Comparison of ENCODE assay signal across 8 cellular contexts in the genomic region with DNA sequence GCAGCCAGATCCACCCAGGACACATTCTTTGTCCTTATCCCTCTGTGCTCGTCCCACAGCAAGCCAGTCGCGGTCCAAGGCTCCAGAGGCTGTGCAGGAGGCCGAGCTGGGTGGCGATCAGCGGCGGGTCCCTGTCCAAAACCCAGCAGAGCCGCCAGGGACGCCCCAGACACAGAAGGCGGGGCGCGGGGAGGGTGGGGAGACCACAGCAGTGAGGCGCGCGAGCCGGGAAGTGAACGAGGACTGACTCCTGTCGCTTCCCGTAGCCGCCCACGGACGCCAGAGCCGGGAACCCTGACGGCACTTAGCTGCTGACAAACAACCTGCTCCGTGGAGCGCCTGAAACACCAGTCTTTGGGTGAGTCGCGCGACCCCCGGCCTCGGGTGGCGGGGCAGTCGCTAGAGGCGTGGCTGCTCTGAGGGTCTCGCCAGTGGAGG. TPM values are rescaled to one million over a fixed set of nuclear protein-coding genes. Genes with fewer than 3 reads are reported as not detected.
A peak's percentile ranks its signal among the peaks of the same experiment; 100 is the strongest.
DNase-seq lines count a peak whose midpoint lies in the region; ATAC-seq and TF ChIP-seq lines count a peak whose summit lies in the region.

A gene (plus strand): TSS at position 279 of the 438 bp plus-strand sequence. CDS start 2,089 bp downstream, outside the sequence.

- ATAC-seq in HG03175 (IDR thresholded peaks at IDR 0.05; ENCODE audit: unreplicated experiment), result peak; percentile 55
- ATAC-seq in activated CD8-positive, alpha-beta memory T cell treated with anti-CD3 and anti-CD28 coated beads, Interleukin-2, amount 10 ng/mL, durations not matched to agents 7 days and 5 days, result peak; percentile 80

- H3K36me3 ChIP-seq in endodermal cell (ENCODE audit: control insufficient read depth, insufficient read depth, low read length) (no peaks in the 10 kb centered on the region), mesodermal cell (ENCODE audit: control insufficient read depth, insufficient read depth, low read length) (peaks cover 11% of the 10 kb centered on the region)

- H3K27me3 Mint-ChIP-seq in activated CD8-positive, alpha-beta memory T cell treated with anti-CD3 and anti-CD28 coated beads, Interleukin-2, amount 10 ng/mL, durations not matched to agents 7 days and 5 days, result peaks cover 11% of the 10 kb centered on the region
- peaks cover 11% of the 10 kb centered on the region for H3K27me3 Mint-ChIP-seq in endodermal cell (ENCODE audit: insufficient read depth)

- TF ChIP-seq CTCF in endodermal cell (conservative IDR thresholded peaks at IDR 0.05), result no peak

- no peaks in the 10 kb centered on the region for H3K9me3 Mint-ChIP-seq in activated CD8-positive, alpha-beta memory T cell treated with anti-CD3 and anti-CD28 coated beads, Interleukin-2, amount 10 ng/mL, durations not matched to agents 7 days and 5 days (ENCODE audit: low read depth)
- no peaks in the 10 kb centered on the region for H3K9me3 Mint-ChIP-seq in endodermal cell

- peak within 1 kb of the TSS; percentile 93 for H3K4me3 Mint-ChIP-seq in activated CD8-positive, alpha-beta memory T cell treated with anti-CD3 and anti-CD28 coated beads, Interleukin-2, amount 10 ng/mL, durations not matched to agents 7 days and 5 days
- peak within 1 kb of the TSS; percentile 72 for H3K4me3 Mint-ChIP-seq in endodermal cell

- H3K4me3 ChIP-seq in endodermal cell (ENCODE audit: low read length) (peak within 1 kb of the TSS; percentile 80), mesodermal cell (ENCODE audit: extremely low read depth, insufficient read depth, low read length, poor library complexity, severe bottlenecking) (peak within 1 kb of the TSS; percentile 73)

- peak; percentile 53 for TF ChIP-seq POLR2A in GM18951 (IDR thresholded peaks at IDR 0.05; ENCODE audit: extremely low read depth, insufficient read depth, insufficient read length)

- H3K9ac ChIP-seq in endodermal cell (ENCODE audit: extremely low read depth, low read length, poor library complexity, severe bottlenecking), result peak within 1 kb of the TSS; percentile 38

- in situ Hi-C loops in GM18951 (cut with MboI; ENCODE audit: low sequenced_read_pairs, unreplicated experiment), result no loop called here

- 12 to 14% methylated on average over 21 to 35 of the region's 35 CpGs for WGBS in endodermal cell (ENCODE audit: insufficient coverage in 1 of 2, insufficient read length in 1 of 2), 2 experiments
- WGBS in mesodermal cell (ENCODE audit: insufficient coverage in 2 of 2), 2 experiments, result 12 to 15% methylated on average over 21 to 35 of the region's 35 CpGs

- H3K27ac ChIP-seq in endodermal cell (ENCODE audit: low read depth, low read length) (no peak within 1 kb of the TSS), mesodermal cell (ENCODE audit: low read depth, low read length, severe bottlenecking) (no peak within 1 kb of the TSS)

- no peaks in the 10 kb centered on the region for H3K4me1 ChIP-seq in endodermal cell (ENCODE audit: control insufficient read depth, insufficient read depth, low read length)
- peaks cover 4% of the 10 kb centered on the region for H3K4me1 ChIP-seq in mesodermal cell (ENCODE audit: control insufficient read depth, insufficient read depth, low read length, poor library complexity, severe bottlenecking)

- CTCF ChIA-PET in activated CD8-positive, alpha-beta memory T cell treated with anti-CD3 and anti-CD28 coated beads, Interleukin-2, amount 10 ng/mL, durations not matched to agents 7 days and 5 days (lab: Charles Lee), result no interaction called here

- peak within 1 kb of the TSS; percentile 99 for H3K27ac Mint-ChIP-seq in activated CD8-positive, alpha-beta memory T cell treated with anti-CD3 and anti-CD28 coated beads, Interleukin-2, amount 10 ng/mL, durations not matched to agents 7 days and 5 days
- peak within 1 kb of the TSS; percentile 77 for H3K27ac Mint-ChIP-seq in endodermal cell

- peaks cover 18% of the 10 kb centered on the region for H3K27me3 ChIP-seq in endodermal cell (ENCODE audit: control insufficient read depth, insufficient read depth, low read length, poor library complexity, severe bottlenecking)

- peaks cover 24% of the 10 kb centered on the region for H3K4me1 Mint-ChIP-seq in activated CD8-positive, alpha-beta memory T cell treated with anti-CD3 and anti-CD28 coated beads, Interleukin-2, amount 10 ng/mL, durations not matched to agents 7 days and 5 days
- peaks cover 5% of the 10 kb centered on the region for H3K4me1 Mint-ChIP-seq in endodermal cell

- peaks cover 27% of the 10 kb centered on the region for H3K36me3 Mint-ChIP-seq in activated CD8-positive, alpha-beta memory T cell treated with anti-CD3 and anti-CD28 coated beads, Interleukin-2, amount 10 ng/mL, durations not matched to agents 7 days and 5 days
- H3K36me3 Mint-ChIP-seq in endodermal cell (ENCODE audit: low read depth), result peaks cover 1% of the 10 kb centered on the region

- no peaks in the 10 kb centered on the region for H3K9me3 ChIP-seq in endodermal cell (ENCODE audit: control insufficient read depth, low read length)
- no peaks in the 10 kb centered on the region for H3K9me3 ChIP-seq in mesodermal cell (ENCODE audit: control insufficient read depth, low read length)

- peak; percentile 90 for DNase-seq in AG08395 (ENCODE audit: low spot score)
- DNase-seq in NK-92 (lab: John Stamatoyannopoulos, UW; ENCODE audit: unreplicated experiment), result peak; percentile 24
- peak; percentile 92 for DNase-seq in activated CD8-positive, alpha-beta memory T cell treated with anti-CD3 and anti-CD28 coated beads, Interleukin-2, amount 10 ng/mL, durations not matched to agents 7 days and 5 days
- peak; percentile 84 for DNase-seq in endodermal cell
- DNase-seq in stimulated activated CD8-positive, alpha-beta memory T cell treated with anti-CD3 and anti-CD28 coated beads, Interleukin-15, amount 100 ng/mL, for 24 hours (ENCODE audit: low read depth), result peak; percentile 73

RNA-seq across cellular contexts. Expression of the gene that starts here (rescaled TPM):
- 10 to 100 TPM; 74.0 to 81.1 TPM for total RNA-seq in activated CD8-positive, alpha-beta memory T cell treated with anti-CD3 and anti-CD28 coated beads, Interleukin-2, amount 10 ng/mL, durations not matched to agents 7 days and 5 days
- 10 to 100 TPM; 11.4 to 15.0 TPM for total RNA-seq in endodermal cell
- polyA plus RNA-seq in endodermal cell (2013, experiment 1 of 2), result 18.1 TPM
- 13.2 TPM for polyA plus RNA-seq in endodermal cell (2013, experiment 2 of 2)
- 30.0 TPM for polyA plus RNA-seq in mesodermal cell (2013, experiment 1 of 2)
- polyA plus RNA-seq in mesodermal cell (2013, experiment 2 of 2), result 30.2 TPM

Comparison
In these comparisons a context has a peak if more than half of its experiments do, and no peak if none do; other contexts are left out.
1. RNA of the gene that starts here (total RNA-seq): 74.0 to 81.1 TPM in activated CD8-positive, alpha-beta memory T cell treated with anti-CD3 and anti-CD28 coated beads, Interleukin-2, amount 10 ng/mL, durations not matched to agents 7 days and 5 days; 11.4 to 15.0 TPM in endodermal cell; every median in the first group is over 4 times any median in the second.
2. DNase-seq: peak in every context shown above with its lines; median percentile 92 in activated CD8-positive, alpha-beta memory T cell treated with anti-CD3 and anti-CD28 coated beads, Interleukin-2, amount 10 ng/mL, durations not matched to agents 7 days and 5 days; 90 in AG08395; 84 in endodermal cell; 73 in stimulated activated CD8-positive, alpha-beta memory T cell treated with anti-CD3 and anti-CD28 coated beads, Interleukin-15, amount 100 ng/mL, for 24 hours; 24 in NK-92.